22 cellular contexts compared by ENCODE assay signal in the genomic region with DNA sequence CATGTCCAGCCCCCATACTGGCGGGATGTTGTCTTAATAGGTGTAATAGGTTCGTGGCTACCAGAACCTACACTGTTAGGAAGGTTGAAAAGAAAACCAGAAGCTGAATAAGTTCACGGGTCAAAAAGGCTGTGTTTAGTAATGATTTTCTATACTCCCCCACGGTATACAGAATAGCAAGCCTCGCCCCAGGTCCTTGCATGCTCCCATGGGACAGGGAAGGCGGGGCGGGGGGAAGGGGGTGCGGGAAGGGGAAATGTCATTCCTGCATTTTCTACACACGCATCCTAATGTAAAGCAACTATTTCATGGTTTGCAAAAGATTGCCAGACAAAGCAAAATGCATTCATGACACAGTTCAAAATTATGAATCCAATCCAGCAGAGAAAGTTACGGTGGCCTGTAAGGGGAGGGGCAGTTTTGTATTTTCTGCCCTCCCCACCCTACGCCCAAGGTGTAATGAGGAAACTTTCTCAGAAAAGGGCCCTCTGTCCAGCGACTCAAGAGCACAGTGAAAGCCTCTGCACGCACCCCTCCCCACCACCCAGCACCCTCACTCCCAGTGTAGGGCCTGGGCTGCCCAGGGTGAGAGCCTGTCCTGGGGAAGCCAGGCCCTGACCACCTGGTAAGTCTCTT.
A peak's percentile ranks its signal among the peaks of the same experiment; 100 is the strongest.
DNase-seq lines count a peak whose midpoint lies in the region; ATAC-seq and TF ChIP-seq lines count a peak whose summit lies in the region.
"Had no signal": no experiment of that assay in that cellular context is flagged by ENCODE, and none has a peak within 500 bp of the region (broad histone marks: within the 10 kb centered on the region; RNA-seq: fewer than 3 reads in every experiment).

No MANE protein-coding gene starts in this region.

- no peak overlapping the region for H2AFZ ChIP-seq in GM23338

- no peak overlapping the region for H3K27ac Mint-ChIP-seq in GM23338
- peak overlapping the region; percentile 90 for H3K27ac Mint-ChIP-seq in chondrocyte (ENCODE audit: unreplicated experiment)
- H3K27ac Mint-ChIP-seq: activated naive CD4-positive, alpha-beta T cell treated with anti-CD3 and anti-CD28 coated beads for 36 hours; activated T-cell treated with anti-CD3 and anti-CD28 coated beads, Interleukin-2, amount 50 U/mL, for 24 hours; CD4-positive, alpha-beta memory T cell; memory B cell had no signal

- H3K27ac ChIP-seq in GM23338 (ENCODE audit: low read depth), result no peak overlapping the region
- peak overlapping the region; percentile 16 for H3K27ac ChIP-seq in muscle layer of duodenum (ENCODE audit: low read length)
- H3K27ac ChIP-seq in spleen, result peak overlapping the region in 3 of 8 donors; percentile 14 to 48 (median 34)
- no peak overlapping the region for H3K27ac ChIP-seq in substantia nigra (ENCODE audit: low read depth, low read length, poor library complexity, severe bottlenecking)
- H3K27ac ChIP-seq in SJCRH30, result no peak overlapping the region

- WGBS in spleen, 5 donors, result 74 to 85% (median 77%) methylated on average over 13 of the region's 13 CpGs

- H3K4me3 Mint-ChIP-seq in GM23338 (no peak overlapping the region; the same call in 2 of the 3 replicates), chondrocyte (ENCODE audit: unreplicated experiment) (peak overlapping the region; percentile 58)
- H3K4me3 Mint-ChIP-seq: activated naive CD4-positive, alpha-beta T cell treated with anti-CD3 and anti-CD28 coated beads for 36 hours; activated T-cell treated with anti-CD3 and anti-CD28 coated beads, Interleukin-2, amount 50 U/mL, for 24 hours; CD4-positive, alpha-beta memory T cell; memory B cell had no signal

- H3K4me3 ChIP-seq in GM23338 (no peak overlapping the region), muscle layer of duodenum (ENCODE audit: low read depth in 1 of 2, low read length in 2 of 2) (peak overlapping the region in 1 of 2 donors; percentile 29), spleen (no peak overlapping the region), SJCRH30 (no peak overlapping the region)

- H3K9me3 Mint-ChIP-seq in GM23338 (no peaks in the 10 kb centered on the region), chondrocyte (ENCODE audit: low read depth) (no peaks in the 10 kb centered on the region)
- H3K9me3 Mint-ChIP-seq: activated naive CD4-positive, alpha-beta T cell treated with anti-CD3 and anti-CD28 coated beads for 36 hours; activated T-cell treated with anti-CD3 and anti-CD28 coated beads, Interleukin-2, amount 50 U/mL, for 24 hours; CD4-positive, alpha-beta memory T cell had no signal

- no peaks in the 10 kb centered on the region for H3F3A ChIP-seq in GM23338 (replicated peaks; ENCODE audit: low read depth)

- intact Hi-C loops in spleen (cut with DNase I; ENCODE audit: low total_unique reads), result no loop called here

- no peaks in the 10 kb centered on the region for H3K36me3 ChIP-seq in GM23338 (ENCODE audit: insufficient read depth)
- H3K36me3 ChIP-seq in muscle layer of duodenum (ENCODE audit: control insufficient read depth in 1 of 2, insufficient read depth in 2 of 2, low read length in 2 of 2), result no peaks in the 10 kb centered on the region
- H3K36me3 ChIP-seq in spleen, result no peaks in the 10 kb centered on the region
- no peaks in the 10 kb centered on the region for H3K36me3 ChIP-seq in SJCRH30

- no peaks in the 10 kb centered on the region for H3K27me3 ChIP-seq in GM23338 (ENCODE audit: insufficient read depth)
- no peaks in the 10 kb centered on the region for H3K27me3 ChIP-seq in muscle layer of duodenum (ENCODE audit: low read depth, low read length)
- H3K27me3 ChIP-seq in spleen (replicated peaks in 1 of 7), result peaks cover 0 to 36% (median 0%) of the 10 kb centered on the region in 7 donors
- H3K27me3 ChIP-seq in SJCRH30, result peaks cover 26% of the 10 kb centered on the region

- peaks cover 9% of the 10 kb centered on the region; the same call in 1 of the 2 replicates for H3K9me2 ChIP-seq in GM23338 (ENCODE audit: insufficient read depth)
- H3K9me2 ChIP-seq: SK-N-SH had no signal

- H3K79me2 ChIP-seq in GM23338 (replicated peaks; ENCODE audit: insufficient read depth), result no peaks in the 10 kb centered on the region

- DNase-seq in GM23338 (ENCODE audit: low spot score) (no peak), chondrocyte (ENCODE audit: low spot score) (no peak), spleen (peak; percentile 57), substantia nigra (lab: John Stamatoyannopoulos, UW) (no peak), NCI-H187 (lab: John Stamatoyannopoulos, UW) (no peak), SJCRH30 (no peak)
- DNase-seq: activated CD4-positive, CD25-positive, alpha-beta regulatory T cell; activated naive CD4-positive, alpha-beta T cell treated with anti-CD3 and anti-CD28 coated beads for 36 hours; activated T-cell treated with anti-CD3 and anti-CD28 coated beads, Interleukin-2, amount 50 U/mL, for 24 hours; CD4-positive, alpha-beta memory T cell; central memory CD4-positive, alpha-beta T cell; erythroblast; GF-D8; KG1; kidney glomerular epithelial cell; NCI-H1694 treated with DMSO at 0.1 percent for 48 hours; NCI-H774; SK-N-SH; stimulated activated CD4-positive, alpha-beta T cell treated with anti-CD3 and anti-CD28 coated beads, Interleukin-15, amount 100 ng/mL, for 24 hours had no signal

- no peaks in the 10 kb centered on the region for H3K9me3 ChIP-seq in muscle layer of duodenum (ENCODE audit: control insufficient read depth in 1 of 2, low read length in 2 of 2)
- H3K9me3 ChIP-seq in spleen, result no peaks in the 10 kb centered on the region
- no peaks in the 10 kb centered on the region for H3K9me3 ChIP-seq in SJCRH30 (replicated peaks)
- H3K9me3 ChIP-seq: SK-N-SH had no signal

- no peaks in the 10 kb centered on the region; the same call in 1 of the 2 replicates for H4K20me1 ChIP-seq in GM23338 (replicated peaks; ENCODE audit: insufficient read depth)

- H3K4me1 Mint-ChIP-seq in GM23338 (peaks cover 34% of the 10 kb centered on the region), chondrocyte (ENCODE audit: low read depth) (peaks cover 39% of the 10 kb centered on the region)
- H3K4me1 Mint-ChIP-seq: memory B cell had no signal

- TF ChIP-seq POLR2A in spleen (IDR thresholded peaks at IDR 0.05), result no peak

- ATAC-seq in GM23338 (no peak), GM18867 (IDR thresholded peaks at IDR 0.05; ENCODE audit: unreplicated experiment) (no peak)

- H3K36me3 Mint-ChIP-seq in GM23338 (ENCODE audit: low read depth) (no peaks in the 10 kb centered on the region), chondrocyte (ENCODE audit: low read depth) (peaks cover 3% of the 10 kb centered on the region)
- H3K36me3 Mint-ChIP-seq: CD4-positive, alpha-beta memory T cell; memory B cell had no signal

- TF ChIP-seq CTCF in GM23338 (conservative IDR thresholded peaks at IDR 0.05; ENCODE audit: low read depth in 2 of 2), result no peak
- TF ChIP-seq CTCF in chondrocyte (IDR thresholded peaks at IDR 0.05), result no peak
- no peak for TF ChIP-seq CTCF in spleen (IDR thresholded peaks at IDR 0.05 in 8 of 11, conservative IDR thresholded peaks at IDR 0.05 in 3 of 11)

- H3K27me3 Mint-ChIP-seq in GM23338 (ENCODE audit: insufficient read depth, low read depth, poor library complexity) (peaks cover 16% of the 10 kb centered on the region), chondrocyte (ENCODE audit: low read depth) (no peaks in the 10 kb centered on the region)

- H3K4me2 ChIP-seq in GM23338, result 0 out of 2 replicates have a peak overlapping the region, but pooled peaks have one; percentile 15
- H3K4me2 ChIP-seq: SK-N-SH had no signal

- H3K4me1 ChIP-seq in GM23338 (ENCODE audit: insufficient read depth), result peaks cover 13% of the 10 kb centered on the region
- H3K4me1 ChIP-seq in muscle layer of duodenum (ENCODE audit: control insufficient read depth in 1 of 2, insufficient read depth in 2 of 2, low read length in 2 of 2), result peaks cover 1 to 56% of the 10 kb centered on the region in 2 donors
- H3K4me1 ChIP-seq in spleen, result peaks cover 0 to 24% (median 12%) of the 10 kb centered on the region in 6 donors
- H3K4me1 ChIP-seq in SJCRH30, result no peaks in the 10 kb centered on the region

TF ChIP-seq in GM23338, 12 proteins besides CTCF, POLR2A, EP300 and RAD21 (continues in another document):
- no peak for TF ChIP-seq JUNB (IDR thresholded peaks at IDR 0.05; ENCODE audit: unreplicated experiment)
- no peak for TF ChIP-seq STAT1 (IDR thresholded peaks at IDR 0.05; ENCODE audit: unreplicated experiment)
- TF ChIP-seq, protein P1, sequence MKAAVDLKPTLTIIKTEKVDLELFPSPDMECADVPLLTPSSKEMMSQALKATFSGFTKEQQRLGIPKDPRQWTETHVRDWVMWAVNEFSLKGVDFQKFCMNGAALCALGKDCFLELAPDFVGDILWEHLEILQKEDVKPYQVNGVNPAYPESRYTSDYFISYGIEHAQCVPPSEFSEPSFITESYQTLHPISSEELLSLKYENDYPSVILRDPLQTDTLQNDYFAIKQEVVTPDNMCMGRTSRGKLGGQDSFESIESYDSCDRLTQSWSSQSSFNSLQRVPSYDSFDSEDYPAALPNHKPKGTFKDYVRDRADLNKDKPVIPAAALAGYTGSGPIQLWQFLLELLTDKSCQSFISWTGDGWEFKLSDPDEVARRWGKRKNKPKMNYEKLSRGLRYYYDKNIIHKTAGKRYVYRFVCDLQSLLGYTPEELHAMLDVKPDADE (IDR thresholded peaks at IDR 0.05), result no peak
- no peak for TF ChIP-seq EZH2 (IDR thresholded peaks at IDR 0.05; ENCODE audit: low read depth, unreplicated experiment)
- TF ChIP-seq CREB1 (CRISPR knock-in tag; IDR thresholded peaks at IDR 0.05; ENCODE audit: low read depth), result no peak
- TF ChIP-seq POLR2AphosphoS5 (IDR thresholded peaks at IDR 0.05; ENCODE audit: low read depth), result no peak
- no peak for TF ChIP-seq NANOG (IDR thresholded peaks at IDR 0.05; ENCODE audit: borderline replicate concordance)
- no peak for TF ChIP-seq ZNF331 (CRISPR knock-in tag; IDR thresholded peaks at IDR 0.05; ENCODE audit: low read depth)
- TF ChIP-seq ZNF114 (CRISPR knock-in tag; IDR thresholded peaks at IDR 0.05), result no peak
